ENCODE assay signal across 13 cellular contexts in the genomic region with DNA sequence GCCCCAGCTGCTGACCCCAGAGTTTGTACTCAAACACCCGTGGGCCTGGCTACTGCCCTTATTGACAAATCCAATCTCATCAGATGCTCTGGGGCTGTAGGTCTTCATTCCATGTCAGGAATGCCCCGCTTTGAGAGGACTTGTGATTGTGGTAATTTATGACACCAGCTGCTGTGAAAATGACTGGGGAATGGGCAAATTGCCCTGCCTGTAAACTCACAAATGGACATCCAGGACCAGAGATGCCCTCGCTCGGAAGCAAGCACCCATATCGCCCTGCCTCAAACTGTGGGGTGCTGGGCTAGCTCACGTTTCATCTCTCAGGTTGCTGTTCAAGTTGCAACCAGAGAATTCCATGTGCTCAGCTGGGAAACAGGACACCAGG.
A peak's percentile ranks its signal among the peaks of the same experiment; 100 is the strongest.
DNase-seq lines count a peak whose midpoint lies in the region; ATAC-seq and TF ChIP-seq lines count a peak whose summit lies in the region.
"Had no signal": no experiment of that assay in that cellular context is flagged by ENCODE, and none has a peak within 500 bp of the region (broad histone marks: within the 10 kb centered on the region; RNA-seq: fewer than 3 reads in every experiment).

No MANE protein-coding gene starts in this region.

- no peaks in the 10 kb centered on the region for H3K27me3 ChIP-seq in spleen (replicated peaks in 1 of 7)
- H3K27me3 ChIP-seq: uterus had no signal

- no peak overlapping the region for H3K4me3 Mint-ChIP-seq in activated CD8-positive, alpha-beta memory T cell treated with anti-CD3 and anti-CD28 coated beads, Interleukin-2, amount 10 ng/mL, durations not matched to agents 7 days and 5 days
- H3K4me3 Mint-ChIP-seq in activated T-helper 17 cell treated with anti-CD3 and anti-CD28 coated beads, Interleukin-2, amount 50 U/mL, for 72 hours, result peak overlapping the region; percentile 50
- H3K4me3 Mint-ChIP-seq: activated CD4-positive, alpha-beta memory T cell treated with anti-CD3 and anti-CD28 coated beads for 36 hours had no signal

- no peak for TF ChIP-seq CTCF in spleen (IDR thresholded peaks at IDR 0.05 in 8 of 11, conservative IDR thresholded peaks at IDR 0.05 in 3 of 11)

- TF ChIP-seq POLR2A in spleen (IDR thresholded peaks at IDR 0.05), result no peak

- H3K4me1 ChIP-seq in spleen, result peaks cover 18 to 66% (median 42%) of the 10 kb centered on the region in 6 donors
- H3K4me1 ChIP-seq: uterus had no signal

- 61 to 82% (median 76%) methylated on average over 5 to 6 of the region's 6 CpGs for WGBS in spleen, 5 donors

- H3K36me3 Mint-ChIP-seq in activated CD8-positive, alpha-beta memory T cell treated with anti-CD3 and anti-CD28 coated beads, Interleukin-2, amount 10 ng/mL, durations not matched to agents 7 days and 5 days, result no peaks in the 10 kb centered on the region
- H3K36me3 Mint-ChIP-seq in activated T-helper 17 cell treated with anti-CD3 and anti-CD28 coated beads, Interleukin-2, amount 50 U/mL, for 72 hours (ENCODE audit: low read depth), result no peaks in the 10 kb centered on the region
- H3K36me3 Mint-ChIP-seq: activated CD4-positive, alpha-beta memory T cell treated with anti-CD3 and anti-CD28 coated beads for 36 hours; activated naive CD4-positive, alpha-beta T cell treated with anti-CD3 and anti-CD28 coated beads, Interleukin-2, amount 50 U/mL, for 24 hours had no signal

- intact Hi-C loops in spleen (cut with DNase I; ENCODE audit: low total_unique reads), result no loop called here

- H3K4me1 Mint-ChIP-seq in activated CD8-positive, alpha-beta memory T cell treated with anti-CD3 and anti-CD28 coated beads, Interleukin-2, amount 10 ng/mL, durations not matched to agents 7 days and 5 days, result peaks cover 23% of the 10 kb centered on the region
- H3K4me1 Mint-ChIP-seq in activated T-helper 17 cell treated with anti-CD3 and anti-CD28 coated beads, Interleukin-2, amount 50 U/mL, for 72 hours, result peaks cover 35% of the 10 kb centered on the region

- H3K9me3 ChIP-seq in spleen, result peaks cover 0 to 2% (median 0%) of the 10 kb centered on the region in 8 donors
- H3K9me3 ChIP-seq: uterus had no signal

- no peaks in the 10 kb centered on the region for H3K9me3 Mint-ChIP-seq in activated CD8-positive, alpha-beta memory T cell treated with anti-CD3 and anti-CD28 coated beads, Interleukin-2, amount 10 ng/mL, durations not matched to agents 7 days and 5 days (ENCODE audit: low read depth)
- H3K9me3 Mint-ChIP-seq in activated T-helper 17 cell treated with anti-CD3 and anti-CD28 coated beads, Interleukin-2, amount 50 U/mL, for 72 hours, result peaks cover 5% of the 10 kb centered on the region
- H3K9me3 Mint-ChIP-seq: activated CD4-positive, alpha-beta memory T cell treated with anti-CD3 and anti-CD28 coated beads for 36 hours; activated naive CD4-positive, alpha-beta T cell treated with anti-CD3 and anti-CD28 coated beads, Interleukin-2, amount 50 U/mL, for 24 hours had no signal

- CTCF ChIA-PET in activated CD8-positive, alpha-beta memory T cell treated with anti-CD3 and anti-CD28 coated beads, Interleukin-2, amount 10 ng/mL, durations not matched to agents 7 days and 5 days (lab: Charles Lee), result interaction anchor here (1.0 kb wide), 1 partner anchor 248 kb away, joined by 3 read pairs; no protein-coding TSS in a partner anchor
- CTCF ChIA-PET in HEK293T (lab: Yijun Ruan, JAX), result no interaction called here

- H3K27me3 Mint-ChIP-seq in activated CD8-positive, alpha-beta memory T cell treated with anti-CD3 and anti-CD28 coated beads, Interleukin-2, amount 10 ng/mL, durations not matched to agents 7 days and 5 days, result peaks cover 16% of the 10 kb centered on the region
- no peaks in the 10 kb centered on the region for H3K27me3 Mint-ChIP-seq in activated T-helper 17 cell treated with anti-CD3 and anti-CD28 coated beads, Interleukin-2, amount 50 U/mL, for 72 hours
- H3K27me3 Mint-ChIP-seq: activated CD4-positive, alpha-beta memory T cell treated with anti-CD3 and anti-CD28 coated beads for 36 hours; activated naive CD4-positive, alpha-beta T cell treated with anti-CD3 and anti-CD28 coated beads, Interleukin-2, amount 50 U/mL, for 24 hours had no signal

- H3K27ac ChIP-seq in spleen, result peak overlapping the region; percentile 53 to 89 (median 78)
- H3K27ac ChIP-seq: uterus had no signal

- no peaks in the 10 kb centered on the region for H3K36me3 ChIP-seq in spleen
- H3K36me3 ChIP-seq: uterus had no signal

- ATAC-seq in activated CD8-positive, alpha-beta memory T cell treated with anti-CD3 and anti-CD28 coated beads, Interleukin-2, amount 10 ng/mL, durations not matched to agents 7 days and 5 days, result no peak
- peak; percentile 0 for ATAC-seq in HG02678 (IDR thresholded peaks at IDR 0.05; ENCODE audit: unreplicated experiment)
- ATAC-seq in activated T-helper 17 cell treated with anti-CD3 and anti-CD28 coated beads, Interleukin-2, amount 50 U/mL, for 72 hours (replicated peaks), result no peak

- POLR2A ChIA-PET in HEK293T (lab: Yijun Ruan, JAX), result no interaction called here

- peak overlapping the region in 1 of 8 donors; percentile 30 for H3K4me3 ChIP-seq in spleen
- H3K4me3 ChIP-seq: uterus had no signal

- DNase-seq in activated CD8-positive, alpha-beta memory T cell treated with anti-CD3 and anti-CD28 coated beads, Interleukin-2, amount 10 ng/mL, durations not matched to agents 7 days and 5 days, result no peak
- DNase-seq in activated CD8-positive, alpha-beta memory T cell treated with anti-CD3 and anti-CD28 coated beads, Interleukin-2, amount 50 U/mL, for 4 hours, result no peak
- DNase-seq in spleen (no peak), HEK293T (ENCODE audit: extremely low spot score) (no peak), HUDEP-2 (lab: John Stamatoyannopoulos, UW; ENCODE audit: unreplicated experiment in 76 of 76) (no peak), NCI-H2171 (lab: John Stamatoyannopoulos, UW) (no peak)
- DNase-seq: EL, NCI-H1105 had no signal

- peak overlapping the region; percentile 64 for H3K27ac Mint-ChIP-seq in activated CD8-positive, alpha-beta memory T cell treated with anti-CD3 and anti-CD28 coated beads, Interleukin-2, amount 10 ng/mL, durations not matched to agents 7 days and 5 days
- peak overlapping the region; percentile 85 for H3K27ac Mint-ChIP-seq in activated T-helper 17 cell treated with anti-CD3 and anti-CD28 coated beads, Interleukin-2, amount 50 U/mL, for 72 hours
- H3K27ac Mint-ChIP-seq: activated CD4-positive, alpha-beta memory T cell treated with anti-CD3 and anti-CD28 coated beads for 36 hours had no signal

TF ChIP-seq in HEK293T, 16 proteins besides CTCF, POLR2A, EP300 and RAD21:
- TF ChIP-seq FOXA1 (IDR thresholded peaks at IDR 0.05) (no peak), CTBP1 (IDR thresholded peaks at IDR 0.05; ENCODE audit: borderline replicate concordance) (no peak), LEF1 (IDR thresholded peaks at IDR 0.05; ENCODE audit: borderline replicate concordance) (no peak), L3MBTL2 (conservative IDR thresholded peaks at IDR 0.05) (no peak), ZNF384 (IDR thresholded peaks at IDR 0.05) (no peak), FOXM1 (IDR thresholded peaks at IDR 0.05; ENCODE audit: borderline replicate concordance) (no peak)
